9 cellular contexts compared by ENCODE assay signal in the genomic region with DNA sequence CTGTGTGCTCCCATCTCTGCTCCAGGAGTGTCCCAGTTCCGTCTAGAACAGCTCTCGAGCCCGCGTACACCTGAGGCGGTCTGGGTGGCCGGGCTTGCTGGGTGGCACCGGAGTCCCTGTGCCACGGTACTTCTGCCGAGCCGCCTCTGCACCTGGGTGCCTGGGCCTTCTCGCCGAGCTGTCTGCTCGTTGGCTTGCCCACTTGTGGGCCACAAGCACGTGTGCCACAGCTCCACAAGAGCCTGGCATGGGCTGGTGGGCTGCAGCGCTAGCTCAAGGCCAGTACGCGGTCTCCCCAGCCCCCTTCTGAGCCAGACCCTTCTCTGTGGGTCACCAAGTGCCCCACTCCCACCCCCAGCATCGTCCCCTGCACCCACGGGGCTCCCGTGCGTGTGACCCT.
"Had no signal": no experiment of that assay in that cellular context is flagged by ENCODE, and none has a peak within 500 bp of the region (broad histone marks: within the 10 kb centered on the region; RNA-seq: fewer than 3 reads in every experiment).

No MANE protein-coding gene starts in this region.

- H3K27ac ChIP-seq: GM23248, HL-60, KMS-11 had no signal

- H3K9ac ChIP-seq: GM23248, KMS-11 had no signal

- H3K4me2 ChIP-seq: KMS-11 had no signal

- DNase-seq: GM23248, GOT3, H9, HCEC 1CT, HFFc6, KBM-7 had no signal

- H3K4me3 ChIP-seq: GM23248 had no signal

- FAIRE-seq: HepG2 had no signal

- H2AFZ ChIP-seq: GM23248 had no signal
